ENCODE assay signal across 22 cellular contexts in the genomic region with DNA sequence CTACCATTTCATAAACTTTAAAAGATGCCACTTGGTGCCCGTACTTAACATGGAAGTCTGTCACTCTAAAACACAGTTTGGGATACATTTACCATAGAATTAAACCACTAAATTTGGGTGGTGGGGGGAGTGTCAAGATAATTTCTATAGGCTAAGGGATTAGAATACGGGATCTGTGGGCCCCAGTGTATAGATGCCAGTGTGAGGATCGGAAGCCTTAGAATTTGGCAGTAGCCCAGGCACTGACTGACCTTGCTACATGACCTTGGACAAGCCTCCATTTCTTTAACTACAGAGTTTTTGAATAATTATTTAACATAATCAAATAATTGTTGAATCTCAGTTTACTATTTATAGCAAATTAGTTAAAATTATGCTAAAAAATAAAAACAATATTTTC.
"Had no signal": no experiment of that assay in that cellular context is flagged by ENCODE, and none has a peak within 500 bp of the region (broad histone marks: within the 10 kb centered on the region; RNA-seq: fewer than 3 reads in every experiment).

No MANE protein-coding gene starts in this region.

- H3K9me3 Mint-ChIP-seq: natural killer cell treated with Interleukin-12 subunit alpha and Interleukin-12 subunit beta and Interleukin-15 and Interleukin-18, amount 100 ng/mL, for 72 hours; stimulated activated effector memory CD8-positive, alpha-beta T cell treated with anti-CD3 and anti-CD28 coated beads, Interleukin-12 subunit alpha, Interleukin-12 subunit beta, amount 100 ng/mL, for 72 hours had no signal

- DNase-seq: dorsolateral prefrontal cortex; effector CD4-positive, alpha-beta T cell; pancreas; right lobe of liver; small intestine; stimulated activated CD4-positive, alpha-beta T cell treated with anti-CD3 and anti-CD28 coated beads, Interleukin-15, amount 100 ng/mL, for 24 hours; stimulated activated CD4-positive, alpha-beta T cell treated with anti-CD3 and anti-CD28 coated beads, Interleukin-2, amount 100 ng/mL, for 48 hours; stimulated activated naive CD4-positive, alpha-beta T cell treated with Interleukin-2 at 50 U/mL for 16 hours; stomach had no signal

- H3K27me3 Mint-ChIP-seq: progenitor cell of endocrine pancreas, type B pancreatic cell had no signal

- ATAC-seq: natural killer cell treated with Interleukin-12 subunit alpha and Interleukin-12 subunit beta and Interleukin-15 and Interleukin-18, amount 100 ng/mL, for 72 hours; right lobe of liver had no signal

- H3K36me3 ChIP-seq: gastrocnemius medialis, neutrophil, pancreas, right lobe of liver, stomach, tibial artery had no signal

- H3K27ac Mint-ChIP-seq: memory B cell; natural killer cell treated with Interleukin-12 subunit alpha and Interleukin-12 subunit beta and Interleukin-15 and Interleukin-18, amount 100 ng/mL, for 72 hours; progenitor cell of endocrine pancreas; stimulated activated effector memory CD8-positive, alpha-beta T cell treated with anti-CD3 and anti-CD28 coated beads, Interleukin-12 subunit alpha, Interleukin-12 subunit beta, amount 100 ng/mL, for 72 hours; type B pancreatic cell had no signal

- H3K9me3 ChIP-seq: pancreas, right lobe of liver had no signal

- H3K4me3 Mint-ChIP-seq: memory B cell; natural killer cell treated with Interleukin-12 subunit alpha and Interleukin-12 subunit beta and Interleukin-15 and Interleukin-18, amount 100 ng/mL, for 72 hours; neural crest cell; stimulated activated effector memory CD8-positive, alpha-beta T cell treated with anti-CD3 and anti-CD28 coated beads, Interleukin-12 subunit alpha, Interleukin-12 subunit beta, amount 100 ng/mL, for 72 hours; type B pancreatic cell had no signal

- H3K4me3 ChIP-seq: dorsolateral prefrontal cortex, gastrocnemius medialis, lung, pancreas, right lobe of liver, stomach, tibial artery had no signal

- H3K36me3 Mint-ChIP-seq: memory B cell; natural killer cell treated with Interleukin-12 subunit alpha and Interleukin-12 subunit beta and Interleukin-15 and Interleukin-18, amount 100 ng/mL, for 72 hours; stimulated activated effector memory CD8-positive, alpha-beta T cell treated with anti-CD3 and anti-CD28 coated beads, Interleukin-12 subunit alpha, Interleukin-12 subunit beta, amount 100 ng/mL, for 72 hours had no signal

- FAIRE-seq: colon, islet of Langerhans, pancreas, small intestine, urothelium cell line had no signal

- H3K4me1 ChIP-seq: pancreas, right lobe of liver, stomach had no signal

- H3K27me3 ChIP-seq: dorsolateral prefrontal cortex, gastrocnemius medialis, neutrophil, pancreas, right lobe of liver, stomach, tibial artery had no signal

- H3K4me1 Mint-ChIP-seq: memory B cell; stimulated activated effector memory CD8-positive, alpha-beta T cell treated with anti-CD3 and anti-CD28 coated beads, Interleukin-12 subunit alpha, Interleukin-12 subunit beta, amount 100 ng/mL, for 72 hours had no signal

- H3K27ac ChIP-seq: gastrocnemius medialis, neutrophil, pancreas, right lobe of liver, stomach, tibial artery had no signal
